ENCODE assay signal across 8 cellular contexts in genomic region chr7:139034855-139035587, GRCh38. TPM values are rescaled to one million over a fixed set of nuclear protein-coding genes. Genes with fewer than 3 reads are reported as not detected.
DNase-seq lines count a peak whose midpoint lies in the region; ATAC-seq, FAIRE-seq and TF ChIP-seq lines count a peak whose summit lies in the region.

No MANE protein-coding gene starts in this region.

- H3K79me2 ChIP-seq in GM12878 (ENCODE audit: control insufficient read depth, insufficient read depth, low read length): peaks cover 22% of the 10 kb centered on the region

- peaks cover 15% of the 10 kb centered on the region for H3K4me1 ChIP-seq in Panc1 (ENCODE audit: control insufficient read depth, insufficient read depth, low read length)
- no peaks in the 10 kb centered on the region; the same call in 1 of the 2 replicates for H3K4me1 ChIP-seq in GM12878 (ENCODE audit: control insufficient read depth, insufficient read depth, low read length)

- peak overlapping the region; percentile 76 to 78 for H3K4me3 ChIP-seq in Panc1 (ENCODE audit: low read depth in 2 of 2, low read length in 2 of 2)
- H3K4me3 ChIP-seq in GM12878: peak overlapping the region; percentile 78

- no peak for TF ChIP-seq CTCF in Panc1 (IDR thresholded peaks at IDR 0.05)
- peak in 1 of 3 experiments; percentile 14; a peak in 1 of 6 replicates for TF ChIP-seq CTCF in GM12878 (IDR thresholded peaks at IDR 0.05 in 2 of 3, conservative IDR thresholded peaks at IDR 0.05 in 1 of 3; ENCODE audit: control insufficient read depth in 2 of 3, extremely low read depth in 1 of 3, insufficient read depth in 1 of 3, low read depth in 3 of 3, low read length in 3 of 3)

- H3K9ac ChIP-seq in GM12878 (ENCODE audit: control insufficient read depth, insufficient read depth, low read length): peak overlapping the region; percentile 83

- CTCF ChIA-PET in Panc1 (lab: Charles Lee) (interaction anchor here (0.6 kb wide), 1 partner anchor 62 kb away, joined by 10 read pairs; no protein-coding TSS in a partner anchor), GM12878 (lab: Yijun Ruan, JAX) (interaction anchor here (1.5 to 8.0 kb wide), 3 partner anchors 9 to 40 kb away, joined by 5 to 42 read pairs (median 7); no protein-coding TSS in a partner anchor)

- peak; percentile 7 for FAIRE-seq in GM12878 (lab: Jason Lieb, UNC)

- DNase-seq in ACHN (peak; percentile 67), Panc1 (ENCODE audit: low read depth, low spot score) (no peak), GM12878 (ENCODE audit: low read depth, low spot score) (no peak), iPS-NIHi7 (ENCODE audit: extremely low spot score) (peak; percentile 44), epidermal melanocyte (ENCODE audit: insufficient read length, low spot score) (no peak)
- DNase-seq in stimulated activated CD4-positive, alpha-beta T cell treated with anti-CD3 and anti-CD28 coated beads, Interleukin-2, amount 100 ng/mL, for 4 hours (ENCODE audit: low read depth): peak; percentile 37

- H2AFZ ChIP-seq in GM12878 (ENCODE audit: control insufficient read depth, low read depth, low read length): peak overlapping the region; percentile 92

- in situ Hi-C loops in ACHN (cut with HindIII; ENCODE audit: low pct_ligation_motif_present, low pct_unique_long_range_greater_than_20kb, low sequenced_read_pairs): no loop called here
- in situ Hi-C loops in Panc1 (cut with HindIII; ENCODE audit: low pct_unique_long_range_greater_than_20kb, low sequenced_read_pairs): no loop called here
- in situ Hi-C loops in GM12878 (cut with MboI): no loop called here

- TF ChIP-seq EP300 in GM12878 (IDR thresholded peaks at IDR 0.05; ENCODE audit: borderline replicate concordance in 1 of 2, control insufficient read depth in 1 of 2, low read depth in 2 of 2, low read length in 2 of 2): no peak

- TF ChIP-seq RAD21 in GM12878 (IDR thresholded peaks at IDR 0.05; ENCODE audit: insufficient read depth, low read depth, low read length): no peak

- BruUV-seq in Panc1 (replicated peaks; lab: Mats Ljungman, UMichigan) (no TSS peak), GM12878 (replicated peaks; lab: Mats Ljungman, UMichigan) (no TSS peak)

- H3K9me3 ChIP-seq in Panc1 (ENCODE audit: control insufficient read depth, insufficient read depth, low read depth, low read length) (no peaks in the 10 kb centered on the region), GM12878 (replicated peaks; ENCODE audit: control insufficient read depth, insufficient read depth, low read length) (no peaks in the 10 kb centered on the region)

- peak overlapping the region; percentile 90 for H3K4me2 ChIP-seq in GM12878 (ENCODE audit: control insufficient read depth, insufficient read depth)

- no peak for TF ChIP-seq POLR2A in GM12878 (IDR thresholded peaks at IDR 0.05; ENCODE audit: low read depth, low read length)

- no peaks in the 10 kb centered on the region for H3K27me3 ChIP-seq in Panc1 (ENCODE audit: control insufficient read depth, insufficient read depth, low read length)
- H3K27me3 ChIP-seq in GM12878 (replicated peaks in 1 of 2; ENCODE audit: control insufficient read depth in 2 of 2, insufficient read depth in 2 of 2, low read length in 1 of 2): no peaks in the 10 kb centered on the region

- peak overlapping the region; percentile 92 for H3K27ac ChIP-seq in Panc1 (ENCODE audit: low read length)
- H3K27ac ChIP-seq in GM12878 (ENCODE audit: control insufficient read depth, insufficient read depth): peak overlapping the region; percentile 78

- H3K36me3 ChIP-seq in Panc1 (ENCODE audit: control insufficient read depth, insufficient read depth, low read length): peaks cover 6% of the 10 kb centered on the region
- H3K36me3 ChIP-seq in GM12878 (ENCODE audit: control insufficient read depth in 2 of 2, insufficient read depth in 2 of 2, low read length in 1 of 2): peaks cover 0 to 11% of the 10 kb centered on the region in 2 experiments; a peak in 2 of 4 replicates

- RAD21 ChIA-PET in GM12878 (lab: Charles Lee; ENCODE audit: unreplicated experiment): interaction anchor here (1.0 to 1.1 kb wide), 3 partner anchors 61 to 149 kb away, joined by 3 read pairs; no protein-coding TSS in a partner anchor

- SMC1A ChIA-PET in GM12878 (lab: Charles Lee; ENCODE audit: uncharacterized antibody, unreplicated experiment): interaction anchor here (0.5 to 1.4 kb wide), 2 partner anchors 148 to 402 kb away, joined by 3 read pairs; no protein-coding TSS in a partner anchor

- WGBS in GM12878 (ENCODE audit: insufficient coverage, insufficient replicate concordance, low lambda C conversion rate, missing lambda C conversion rate): 2% methylated on average over 40 of the region's 48 CpGs

- no peaks in the 10 kb centered on the region for H4K20me1 ChIP-seq in GM12878 (ENCODE audit: control insufficient read depth, insufficient read depth)

- peak; percentile 16 for ATAC-seq in GM18519 (IDR thresholded peaks at IDR 0.05; ENCODE audit: low FRiP score, unreplicated experiment)
- ATAC-seq in HG03064 (IDR thresholded peaks at IDR 0.05; ENCODE audit: low read depth, unreplicated experiment): peak; percentile 42
- peak; percentile 58 for ATAC-seq in Panc1
- ATAC-seq in GM12878: peak; percentile 75

- POLR2A ChIA-PET in Panc1 (lab: Charles Lee): interaction anchor here (0.6 to 1.1 kb wide), 2 partner anchors 11 to 18 kb away, joined by 5 to 11 read pairs; no protein-coding TSS in a partner anchor
- POLR2A ChIA-PET in GM12878 (lab: Charles Lee): interaction anchor here (0.6 kb wide), 1 partner anchor 411 kb away, joined by 3 read pairs; no protein-coding TSS in a partner anchor

- intact Hi-C loops in Panc1 (cut with micrococcal nuclease; ENCODE audit: unreplicated experiment): no loop called here
- intact Hi-C loops in GM12878 (cut with micrococcal nuclease; ENCODE audit: unreplicated experiment): no loop called here

TF ChIP-seq in GM12878, 131 proteins besides CTCF, POLR2A, EP300 and RAD21 (continues in another document):
- TF ChIP-seq RUNX3 (IDR thresholded peaks at IDR 0.05; ENCODE audit: low read length): no peak
- TF ChIP-seq SMARCA5 (IDR thresholded peaks at IDR 0.05): 0 out of 2 replicates have a peak, but pooled peaks have one; percentile 14
- no peak for TF ChIP-seq RCOR1 (conservative IDR thresholded peaks at IDR 0.05; ENCODE audit: low read depth, low read length)

RNA-seq across cellular contexts. Expression of gene ZC3HAV1L, which starts 0.8 kb away (rescaled TPM):
- total RNA-seq in Panc1 (2021; ENCODE audit: unreplicated experiment) (27.3 TPM), GM12878 (2014; rRNA removed) (4.7 and 4.8 TPM in 2 replicates), GM12878 (2014; rRNA removed; fragmentation: Illumina TruSeq; extraction: Trizol) (4.5 and 6.6 TPM in 2 replicates), GM12878 (2021) (10.5 and 10.6 TPM in 2 replicates)
- 8.3 TPM for polyA plus RNA-seq in Panc1 (2012; ENCODE audit: insufficient read length)
- 74.5 and 88.6 TPM in 2 replicates for total RNA-seq in GM12878 (2013; cell fraction: nucleolus; rRNA removed)
- 3.5 TPM for polyA plus RNA-seq in GM12878 (2011; ENCODE audit: low read depth)
- polyA plus RNA-seq in GM12878 (2011; rRNA removed) (16.3 and 19.9 TPM in 2 replicates), GM12878 (2014; fragmentation: Illumina TruSeq; extraction: Trizol) (5.1 and 5.4 TPM in 2 replicates), GM12878 (2014; fragmentation: Nextera tagmentation; extraction: Ambion mirVana) (under 1 TPM; 0.09 to 0.18 TPM), GM12878 (2014; rRNA removed) (10.8 and 11.5 TPM in 2 replicates), GM12878 (2016; fragmentation: Nextera tagmentation; extraction: Ambion mirVana) (1 to 10 TPM; 4.6 to 5.2 TPM)
- polyA plus RNA-seq in GM12878 (2011; cell fraction: cytosol; rRNA removed): 19.2 and 20.8 TPM in 2 replicates
- 10.6 and 10.9 TPM in 2 replicates for polyA plus RNA-seq in GM12878 (2011; cell fraction: nucleus; rRNA removed)
- polyA plus RNA-seq in GM12878 (2012): 3.4 and 6.4 TPM in 2 replicates
- 8.2 and 11.6 TPM in 2 replicates for polyA minus RNA-seq in GM12878 (2011; rRNA and poly(A)+ RNA removed)
- polyA minus RNA-seq in GM12878 (2011; cell fraction: cytosol; rRNA and poly(A)+ RNA removed): 11.1 and 11.6 TPM in 2 replicates
- 4.8 and 5.5 TPM in 2 replicates for polyA minus RNA-seq in GM12878 (2011; cell fraction: nucleus; rRNA and poly(A)+ RNA removed)

RNA-seq across cellular contexts. Expression of gene KIAA1549, which starts 53.8 kb away (rescaled TPM):
- total RNA-seq in Panc1 (2021; ENCODE audit: unreplicated experiment): 14.1 TPM
- 9.4 TPM for polyA plus RNA-seq in Panc1 (2012; ENCODE audit: insufficient read length)
- 0.81 and 0.84 TPM in 2 replicates for total RNA-seq in GM12878 (2013; cell fraction: nucleolus; rRNA removed)
- total RNA-seq in GM12878 (2014; rRNA removed): 0.16 and 0.23 TPM in 2 replicates
- total RNA-seq in GM12878 (2014; rRNA removed; fragmentation: Illumina TruSeq; extraction: Trizol): 0.22 and 0.28 TPM in 2 replicates
- 0.74 and 0.82 TPM in 2 replicates for total RNA-seq in GM12878 (2021)
- polyA plus RNA-seq in GM12878 (2011; ENCODE audit: low read depth): 0.12 TPM
- 0.20 and 0.30 TPM in 2 replicates for polyA plus RNA-seq in GM12878 (2011; rRNA removed)
- 0.27 and 0.42 TPM in 2 replicates for polyA plus RNA-seq in GM12878 (2011; cell fraction: cytosol; rRNA removed)
- 0.66 and 0.94 TPM in 2 replicates for polyA plus RNA-seq in GM12878 (2011; cell fraction: nucleus; rRNA removed)
- 0.19 and 0.27 TPM in 2 replicates for polyA plus RNA-seq in GM12878 (2012)
- polyA plus RNA-seq in GM12878 (2014; fragmentation: Illumina TruSeq; extraction: Trizol): 0.32 TPM in 2 replicates
- under 1 TPM; 0.02 to 0.05 TPM for polyA plus RNA-seq in GM12878 (2014; fragmentation: Nextera tagmentation; extraction: Ambion mirVana)
- polyA plus RNA-seq in GM12878 (2014; rRNA removed): 0.19 and 0.27 TPM in 2 replicates
- polyA plus RNA-seq in GM12878 (2016; fragmentation: Nextera tagmentation; extraction: Ambion mirVana): under 1 TPM; 0.03 to 0.05 TPM
- polyA minus RNA-seq in GM12878 (2011; rRNA and poly(A)+ RNA removed): 0.51 and 0.93 TPM in 2 replicates
- polyA minus RNA-seq in GM12878 (2011; cell fraction: cytosol; rRNA and poly(A)+ RNA removed): 0.27 and 0.52 TPM in 2 replicates
- 0.85 and 2.0 TPM in 2 replicates for polyA minus RNA-seq in GM12878 (2011; cell fraction: nucleus; rRNA and poly(A)+ RNA removed)

Comparison
In these comparisons a context has a peak if more than half of its experiments do, and no peak if none do; other contexts are left out.
1. DNase-seq: peak in ACHN (single experiment), iPS-NIHi7 (single experiment) and stimulated activated CD4-positive, alpha-beta T cell treated with anti-CD3 and anti-CD28 coated beads, Interleukin-2, amount 100 ng/mL, for 4 hours (single experiment); none in Panc1 (single experiment), GM12878 (single experiment) and epidermal melanocyte (single experiment).
2. ATAC-seq: peak in every context shown above with its lines; median percentile 75 in GM12878; 58 in Panc1; 42 in HG03064; 16 in GM18519.